ENCODE assay signal across 15 cellular contexts in the genomic region with DNA sequence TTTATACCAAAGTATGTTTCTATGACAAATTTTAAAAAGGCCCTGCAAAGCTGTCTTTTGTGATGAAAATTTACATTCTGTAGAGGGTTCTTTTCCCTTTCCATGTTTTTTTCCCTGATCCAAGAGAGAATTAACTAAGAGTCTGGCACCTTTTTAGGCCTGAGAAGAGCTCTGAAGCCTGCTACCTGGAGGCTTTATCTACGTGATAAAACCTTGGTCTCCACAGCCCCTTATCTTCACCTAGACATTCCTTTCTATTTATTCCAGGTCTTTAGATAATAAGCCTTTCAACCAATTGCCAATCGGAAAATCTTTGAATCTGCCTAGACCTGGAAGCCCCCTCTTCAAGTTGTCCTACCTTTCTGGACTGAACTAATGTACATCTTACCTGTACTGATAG.
DNase-seq lines count a peak whose midpoint lies in the region; TF ChIP-seq lines count a peak whose summit lies in the region.
"Had no signal": no experiment of that assay in that cellular context is flagged by ENCODE, and none has a peak within 500 bp of the region (broad histone marks: within the 10 kb centered on the region; RNA-seq: fewer than 3 reads in every experiment).

No MANE protein-coding gene starts in this region.

- no peaks in the 10 kb centered on the region for H3K79me2 ChIP-seq in H9 (ENCODE audit: insufficient read depth, low read length)

- H3K23ac ChIP-seq in H9 (ENCODE audit: insufficient read length, low read depth, low read length): no peak overlapping the region

- TF ChIP-seq CTCF in H9 (conservative IDR thresholded peaks at IDR 0.05): no peak
- TF ChIP-seq CTCF in progenitor cell of endocrine pancreas (IDR thresholded peaks at IDR 0.05; ENCODE audit: unreplicated experiment): no peak

- DNase-seq in H9 (no peak), progenitor cell of endocrine pancreas (ENCODE audit: low spot score, unreplicated experiment) (no peak), NOMO-1 treated with dmso at 0.1 percent for 144 hours (lab: John Stamatoyannopoulos, UW; ENCODE audit: unreplicated experiment) (no peak), NCI-H2227 treated with DMSO at 0.1 percent for 48 hours (lab: John Stamatoyannopoulos, UW) (no peak), dedifferentiated amniotic fluid mesenchymal stem cell (ENCODE audit: extremely low spot score) (no peak)
- DNase-seq: C1 segment of cervical spinal cord; Calu3; CD4-positive, alpha-beta memory T cell; COR-L47; DMS53; DMS79 treated with DMSO at 0.1 percent for 48 hours; GM23248; HFFc6 had no signal

- no peak overlapping the region for H2BK12ac ChIP-seq in H9 (ENCODE audit: insufficient read length, low read depth, low read length)

- H3K9me3 ChIP-seq in H9 (ENCODE audit: control insufficient read depth, low read depth, low read length) (no peaks in the 10 kb centered on the region), HUES64 (ENCODE audit: insufficient read depth, low read depth, low read length) (no peaks in the 10 kb centered on the region)
- H3K9me3 ChIP-seq: HAP-1 had no signal

- H3K27ac ChIP-seq in H9 (ENCODE audit: insufficient read length, low read depth, low read length) (no peak overlapping the region), HUES64 (ENCODE audit: low read depth, low read length) (peak overlapping the region; percentile 37; the same call in 1 of the 2 replicates)
- H3K27ac ChIP-seq: GM23248 had no signal

- H3K23me2 ChIP-seq in H9 (ENCODE audit: insufficient read length, low read depth, low read length, poor library complexity, severe bottlenecking): no peaks in the 10 kb centered on the region

- H3K79me1 ChIP-seq in H9 (ENCODE audit: insufficient read depth, low read depth, low read length, poor library complexity, severe bottlenecking): no peaks in the 10 kb centered on the region

- H3K9me3 Mint-ChIP-seq in H9 (peaks cover 0 to 4% of the 10 kb centered on the region in 2 experiments; a peak in 1 of 5 replicates), progenitor cell of endocrine pancreas (ENCODE audit: low read depth) (no peaks in the 10 kb centered on the region)

- H3K4ac ChIP-seq in H9 (ENCODE audit: low read depth, low read length): no peak overlapping the region

- no peak overlapping the region for H3K9ac ChIP-seq in H9 (ENCODE audit: extremely low read depth, insufficient read length, low read length)
- no peak overlapping the region for H3K9ac ChIP-seq in HUES64 (ENCODE audit: low read depth, low read length)
- H3K9ac ChIP-seq: GM23248 had no signal

- no peak overlapping the region for H2AK5ac ChIP-seq in H9 (ENCODE audit: insufficient read length, low read length)

- 0 out of 7 replicates have a peak, but pooled peaks cover 0 to 4% (median 0%) of the 10 kb centered on the region in 3 experiments for H3K36me3 Mint-ChIP-seq in H9 (ENCODE audit: insufficient read depth in 1 of 3, low read depth in 3 of 3)
- H3K36me3 Mint-ChIP-seq in progenitor cell of endocrine pancreas (ENCODE audit: insufficient read depth): no peaks in the 10 kb centered on the region
- H3K36me3 Mint-ChIP-seq: CD4-positive, alpha-beta memory T cell had no signal

- no peaks in the 10 kb centered on the region for H4K20me1 ChIP-seq in H9 (ENCODE audit: control insufficient read depth, insufficient read depth, insufficient read length)

- no peak overlapping the region for H2BK120ac ChIP-seq in H9 (ENCODE audit: low read depth, low read length, poor library complexity, severe bottlenecking)

- H3K14ac ChIP-seq in H9 (ENCODE audit: insufficient read depth, low read length): no peak overlapping the region

- H3K4me2 ChIP-seq in H9 (ENCODE audit: insufficient read depth, insufficient read length, low read length): no peak overlapping the region

- no peak overlapping the region for H2BK15ac ChIP-seq in H9 (ENCODE audit: low read depth, low read length)

- no peak overlapping the region for H2AFZ ChIP-seq in H9 (ENCODE audit: low read length)
- H2AFZ ChIP-seq: GM23248 had no signal

- no peak overlapping the region for H2BK5ac ChIP-seq in H9 (ENCODE audit: insufficient read length, low read length)

- H4K8ac ChIP-seq in H9 (replicated peaks; ENCODE audit: insufficient read length, low read depth, low read length): no peak overlapping the region

- H3K18ac ChIP-seq in H9 (ENCODE audit: insufficient read length, low read depth, low read length): no peak overlapping the region

- peak overlapping the region; percentile 37 to 87 (median 76); a peak in 5 of 7 replicates for H3K27ac Mint-ChIP-seq in H9
- H3K27ac Mint-ChIP-seq in progenitor cell of endocrine pancreas: peak overlapping the region; percentile 37
- H3K27ac Mint-ChIP-seq: CD4-positive, alpha-beta memory T cell; HFFc6 had no signal

- H3K27me3 ChIP-seq in H9 (ENCODE audit: insufficient read depth, low read length): no peaks in the 10 kb centered on the region
- no peaks in the 10 kb centered on the region for H3K27me3 ChIP-seq in HUES64 (ENCODE audit: insufficient read depth, low read length)

- H3K27me3 Mint-ChIP-seq in H9 (ENCODE audit: low read depth): no peaks in the 10 kb centered on the region
- no peaks in the 10 kb centered on the region for H3K27me3 Mint-ChIP-seq in progenitor cell of endocrine pancreas
- H3K27me3 Mint-ChIP-seq: CD4-positive, alpha-beta memory T cell had no signal

- H3K4me3 Mint-ChIP-seq in H9 (no peak overlapping the region), progenitor cell of endocrine pancreas (ENCODE audit: low read depth) (no peak overlapping the region)
- H3K4me3 Mint-ChIP-seq: CD4-positive, alpha-beta memory T cell; HFFc6 had no signal

- H3K56ac ChIP-seq in H9 (ENCODE audit: insufficient read length, low read depth, low read length): no peak overlapping the region

- no peak overlapping the region for H4K5ac ChIP-seq in H9 (ENCODE audit: insufficient read length, low read depth, low read length)

- H3K36me3 ChIP-seq in HUES64 (ENCODE audit: insufficient read depth, low read length): no peaks in the 10 kb centered on the region
- H3K36me3 ChIP-seq: HAP-1 had no signal

- no peaks in the 10 kb centered on the region; the same call in 1 of the 2 replicates for H3K4me1 ChIP-seq in H9 (ENCODE audit: insufficient read depth, low read length)
- peaks cover 43% of the 10 kb centered on the region for H3K4me1 ChIP-seq in HUES64 (ENCODE audit: insufficient read depth, low read length)

- no peak overlapping the region for H3T11ph ChIP-seq in H9 (ENCODE audit: low read length)

- no peak overlapping the region for H3K4me3 ChIP-seq in HUES64 (ENCODE audit: low read length)
- H3K4me3 ChIP-seq: GM23248, HAP-1 had no signal

- no peak overlapping the region for H2BK20ac ChIP-seq in H9 (ENCODE audit: low read depth, low read length, poor library complexity, severe bottlenecking)

- no peak overlapping the region for H4K91ac ChIP-seq in H9 (ENCODE audit: insufficient read length, low read depth, low read length)

- H3K4me1 Mint-ChIP-seq in H9 (peaks cover 43 to 45% of the 10 kb centered on the region in 2 experiments), progenitor cell of endocrine pancreas (ENCODE audit: low read depth) (peaks cover 7% of the 10 kb centered on the region)
- H3K4me1 Mint-ChIP-seq: CD4-positive, alpha-beta memory T cell had no signal

- WGBS in H9 (ENCODE audit: extremely low coverage, insufficient read length, low lambda C conversion rate): no CpG with 5 or more reads among the region's 2 CpGs
- WGBS in HUES64: 71% methylated on average over 2 of the region's 2 CpGs
